9 cellular contexts compared by ENCODE assay signal in the genomic region with DNA sequence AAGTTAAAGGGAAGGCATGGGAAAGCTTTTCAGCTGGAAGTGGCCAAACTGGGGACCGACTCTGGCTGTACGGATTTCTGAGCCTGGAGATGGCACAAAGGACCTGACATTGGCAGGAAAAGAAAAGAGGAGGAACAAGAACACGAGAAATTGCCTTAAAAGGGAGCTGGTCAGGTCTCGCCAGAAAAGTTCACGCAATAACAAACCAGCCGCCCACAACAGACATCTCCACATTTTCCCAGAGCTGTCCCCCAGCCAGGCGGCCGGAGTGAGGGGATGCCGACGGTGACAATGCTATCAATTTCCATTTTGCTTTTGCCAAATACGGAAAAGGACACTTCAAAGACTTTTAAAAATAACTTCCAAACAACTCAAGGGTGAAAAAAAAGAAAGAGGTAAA. TPM values are rescaled to one million over a fixed set of nuclear protein-coding genes. Genes with fewer than 3 reads are reported as not detected.
"Had no signal": no experiment of that assay in that cellular context is flagged by ENCODE, and none has a peak within 500 bp of the region (broad histone marks: within the 10 kb centered on the region; RNA-seq: fewer than 3 reads in every experiment).

No MANE protein-coding gene starts in this region.

RNA-seq across cellular contexts. Expression of a gene that starts 26.8 kb away (rescaled TPM):
- total RNA-seq: ascending aorta had no signal

RNA-seq across cellular contexts. Expression of a gene that starts 44.3 kb away (rescaled TPM):
- total RNA-seq: activated CD4-positive, alpha-beta memory T cell treated with anti-CD3 and anti-CD28 coated beads, Interleukin-2, amount 10 ng/mL, durations not matched to agents 7 days and 5 days; activated CD4-positive, alpha-beta T cell treated with anti-CD3 and anti-CD28 coated beads for 36 hours; activated CD4-positive, alpha-beta T cell treated with anti-CD3 and anti-CD28 coated beads, Interleukin-2, amount 10 ng/mL, durations not matched to agents 7 days and 5 days; activated CD8-positive, alpha-beta T cell treated with anti-CD3 and anti-CD28 coated beads, Interleukin-2, amount 10 ng/mL, durations not matched to agents 7 days and 5 days; activated naive CD8-positive, alpha-beta T cell treated with anti-CD3 and anti-CD28 coated beads, Interleukin-2, amount 10 ng/mL, durations not matched to agents 7 days and 5 days; T-helper 1 cell treated with Interleukin-12 subunit alpha and Interleukin-12 subunit beta and Interleukin-4 antibody, amounts not matched to agents 30 ng/mL and 1 ng/mL, for 36 hours; T-helper 17 cell; T-helper 2 cell treated with Interferon-gamma antibody and Interleukin-4, amounts not matched to agents 100 ng/mL and 5 ng/mL, for 36 hours had no signal
